14 cellular contexts compared by ENCODE assay signal in genomic region chr12:104490850-104491249, GRCh38. TPM values are rescaled to one million over a fixed set of nuclear protein-coding genes. Genes with fewer than 3 reads are reported as not detected.
DNase-seq lines count a peak whose midpoint lies in the region; ATAC-seq, FAIRE-seq and TF ChIP-seq lines count a peak whose summit lies in the region.
"Had no signal": no experiment of that assay in that cellular context is flagged by ENCODE, and none has a peak within 500 bp of the region (broad histone marks: within the 10 kb centered on the region; RNA-seq: fewer than 3 reads in every experiment).

No MANE protein-coding gene starts in this region.

- WGBS in K562 (ENCODE audit: insufficient coverage, low coverage, missing lambda C conversion rate): 34% methylated on average over 3 of the region's 3 CpGs

- peaks cover 9% of the 10 kb centered on the region for H3K4me1 Mint-ChIP-seq in Calu3 (ENCODE audit: low read depth, unreplicated experiment)

- H3K79me2 ChIP-seq in K562 (ENCODE audit: control insufficient read depth, insufficient read depth, low read length): peaks cover 84% of the 10 kb centered on the region

- no peak overlapping the region for H2AFZ ChIP-seq in K562 (ENCODE audit: low read depth, low read length)

- H3K36me3 Mint-ChIP-seq in Calu3 (ENCODE audit: insufficient read depth, unreplicated experiment): no peaks in the 10 kb centered on the region

- BruUV-seq in K562 (replicated peaks; lab: Mats Ljungman, UMichigan) (no TSS peak), Calu3 (replicated peaks; lab: Mats Ljungman, UMichigan) (no TSS peak)

- peaks cover 28 to 65% of the 10 kb centered on the region in 2 experiments for H3K4me1 ChIP-seq in K562 (replicated peaks in 1 of 2; ENCODE audit: control insufficient read depth in 2 of 2, insufficient read depth in 2 of 2, low read length in 2 of 2)
- H3K4me1 ChIP-seq: Caco-2, right lobe of liver had no signal

- no peak for TF ChIP-seq CTCF in K562 (IDR thresholded peaks at IDR 0.05 in 2 of 3, conservative IDR thresholded peaks at IDR 0.05 in 1 of 3; ENCODE audit: insufficient read depth in 2 of 3, low read depth in 1 of 3, low read length in 3 of 3)
- no peak for TF ChIP-seq CTCF in Calu3 (IDR thresholded peaks at IDR 0.05; ENCODE audit: unreplicated experiment)

- no peak for TF ChIP-seq POLR2A in K562 (conservative IDR thresholded peaks at IDR 0.05)

- no peak for TF ChIP-seq EP300 in K562 (IDR thresholded peaks at IDR 0.05; ENCODE audit: low read length)

- H4K20me1 ChIP-seq in K562 (replicated peaks; ENCODE audit: control insufficient read depth, insufficient read depth, low read length): peaks cover under 1% of the 10 kb centered on the region; the same call in 1 of the 2 replicates

- no peak overlapping the region for H3K27ac ChIP-seq in K562 (ENCODE audit: extremely low read depth, low read depth, low read length)
- H3K27ac ChIP-seq: adrenal gland, right lobe of liver, SK-N-MC had no signal

- peaks cover 40% of the 10 kb centered on the region for H3K27me3 Mint-ChIP-seq in Calu3 (ENCODE audit: unreplicated experiment)

- DNase-seq in COR-L47 (lab: John Stamatoyannopoulos, UW) (peak; percentile 16), NCI-H345 treated with DMSO at 0.1 percent for 48 hours (lab: John Stamatoyannopoulos, UW; ENCODE audit: unreplicated experiment) (peak; percentile 60), K562 (ENCODE audit: extremely low read depth in 1 of 4, low spot score in 3 of 4) (no peak), T1000 (lab: John Stamatoyannopoulos, UW) (no peak), Calu3 (no peak)
- DNase-seq: activated CD4-positive, alpha-beta T cell treated with anti-CD3 and anti-CD28 coated beads for 1 hour; adrenal gland; Caco-2; Karpas-422; NCI-H82; right lobe of liver had no signal

- FAIRE-seq in K562 (lab: Jason Lieb, UNC): no peak

- H3K9ac ChIP-seq in K562 (ENCODE audit: insufficient read depth in 1 of 2, low read depth in 2 of 2, low read length in 2 of 2): no peak overlapping the region; a peak in 1 of 4 replicates

- in situ Hi-C loops in K562 (cut with MboI): no loop called here

- intact Hi-C loops in K562 (cut with micrococcal nuclease): no loop called here
- intact Hi-C loops in Calu3 (cut with micrococcal nuclease; ENCODE audit: unreplicated experiment): no loop called here

- POLR2A ChIA-PET in K562 (lab: Yijun Ruan, JAX): interaction anchor here (0.9 kb wide), 1 partner anchor 19 kb away, joined by 3 read pairs; no protein-coding TSS in a partner anchor

- no peak overlapping the region for H3K4me3 ChIP-seq in K562
- H3K4me3 ChIP-seq: adrenal gland, right lobe of liver, SK-N-MC had no signal

- no peaks in the 10 kb centered on the region for H3K9me3 Mint-ChIP-seq in Calu3 (ENCODE audit: low read depth, unreplicated experiment)

- peaks cover 15% of the 10 kb centered on the region for H3K36me3 ChIP-seq in K562 (ENCODE audit: control insufficient read depth, insufficient read depth, low read length)
- H3K36me3 ChIP-seq: adrenal gland, right lobe of liver had no signal

- CTCF ChIA-PET in K562 (lab: Yijun Ruan, JAX; ENCODE audit: low intra/inter-chr PET ratio) (no interaction called here), Calu3 (lab: Charles Lee) (no interaction called here)

- no peaks in the 10 kb centered on the region for H3K9me1 ChIP-seq in K562 (ENCODE audit: control insufficient read depth, insufficient read depth, low read length)

- TF ChIP-seq RAD21 in K562 (CRISPR knock-in tag; conservative IDR thresholded peaks at IDR 0.05 in 1 of 2, IDR thresholded peaks at IDR 0.05 in 1 of 2): no peak

- ATAC-seq in HG03097 (IDR thresholded peaks at IDR 0.05; ENCODE audit: low FRiP score, unreplicated experiment) (peak; percentile 49), K562 (no peak), HG03432 (IDR thresholded peaks at IDR 0.05; ENCODE audit: unreplicated experiment) (no peak)

- no peak overlapping the region for H3K4me3 Mint-ChIP-seq in Calu3 (ENCODE audit: low read depth, unreplicated experiment)

- H3K27ac Mint-ChIP-seq in Calu3 (ENCODE audit: unreplicated experiment): no peak overlapping the region

- no peaks in the 10 kb centered on the region for H3K27me3 ChIP-seq in K562 (ENCODE audit: control insufficient read depth in 2 of 2, insufficient read depth in 2 of 2, low read length in 2 of 2)
- H3K27me3 ChIP-seq: adrenal gland, right lobe of liver had no signal

- H3K9me3 ChIP-seq in K562 (replicated peaks; ENCODE audit: control insufficient read depth, insufficient read depth, low read depth, low read length): no peaks in the 10 kb centered on the region
- H3K9me3 ChIP-seq: adrenal gland, Caco-2, right lobe of liver had no signal

- no peak overlapping the region for H3K4me2 ChIP-seq in K562 (ENCODE audit: insufficient read depth, low read length)

TF ChIP-seq in K562, 482 proteins besides CTCF, POLR2A, EP300 and RAD21:
- no peak for TF ChIP-seq JUND (IDR thresholded peaks at IDR 0.05; ENCODE audit: borderline replicate concordance, low read depth, low read length)
- no peak for TF ChIP-seq JUND (tag; IDR thresholded peaks at IDR 0.05; ENCODE audit: borderline replicate concordance, low read depth, low read length)
- peak; percentile 26 for TF ChIP-seq MEIS2 (IDR thresholded peaks at IDR 0.05; ENCODE audit: partially characterized antibody)
- no peak for TF ChIP-seq MEF2A (IDR thresholded peaks at IDR 0.05; ENCODE audit: control insufficient read depth, low read depth, low read length)
- no peak for TF ChIP-seq ZNF778 (CRISPR knock-in tag; IDR thresholded peaks at IDR 0.05)
- no peak for TF ChIP-seq BMI1 (IDR thresholded peaks at IDR 0.05; ENCODE audit: low read length)

RNA-seq across cellular contexts. Expression of gene CHST11, which starts 34.1 kb away (rescaled TPM):
- 38.5 and 49.7 TPM in 2 replicates for total RNA-seq in K562 (2011; cell fraction: chromatin; rRNA removed; ENCODE audit: low replicate concordance)
- 28.7 and 33.4 TPM in 2 replicates for total RNA-seq in K562 (2011; cell fraction: nucleolus; rRNA removed)
- total RNA-seq in K562 (2011; cell fraction: nucleoplasm; rRNA removed): 34.9 and 47.6 TPM in 2 replicates
- total RNA-seq in K562 (2014; rRNA removed): 34.3 and 37.2 TPM in 2 replicates
- 12.7 and 12.9 TPM in 2 replicates for total RNA-seq in K562 (2014; rRNA removed; fragmentation: Illumina TruSeq; extraction: Trizol)
- 15.5 and 15.6 TPM in 2 replicates for total RNA-seq in K562 (2015; rRNA removed; fragmentation: Illumina TruSeq; extraction: Trizol)
- 38.7 and 39.0 TPM in 2 replicates for total RNA-seq in K562 (2021)
- 15.0 and 18.9 TPM in 2 replicates for polyA plus RNA-seq in K562 (2011; rRNA removed)
- 32.2 and 49.4 TPM in 2 replicates for polyA plus RNA-seq in K562 (2011; cell fraction: cytosol; rRNA removed)
- 13.4 and 22.2 TPM in 2 replicates for polyA plus RNA-seq in K562 (2011; cell fraction: nucleus; rRNA removed)
- 17.7 and 39.4 TPM in 2 replicates for polyA plus RNA-seq in K562 (2012)
- polyA plus RNA-seq in K562 (2014; fragmentation: Illumina TruSeq; extraction: Trizol): 16.4 and 18.9 TPM in 2 replicates
- polyA plus RNA-seq in K562 (2014; fragmentation: Nextera tagmentation; extraction: Ambion mirVana): 1 to 10 TPM; 2.3 to 2.9 TPM
- 13.2 and 15.2 TPM in 2 replicates for polyA plus RNA-seq in K562 (2014; rRNA removed)
- 17.8 and 21.7 TPM in 2 replicates for polyA minus RNA-seq in K562 (2011; rRNA and poly(A)+ RNA removed)
- polyA minus RNA-seq in K562 (2011; cell fraction: cytosol; rRNA and poly(A)+ RNA removed): 15.0 and 18.8 TPM in 2 replicates
- 16.9 and 17.0 TPM in 2 replicates for polyA minus RNA-seq in K562 (2011; cell fraction: nucleus; rRNA and poly(A)+ RNA removed)
- total RNA-seq in Calu3 (2022): 1.1 and 1.4 TPM in 2 replicates

Comparison
In these comparisons a context has a peak if more than half of its experiments do, and no peak if none do; other contexts are left out.
1. DNase-seq: peak in COR-L47 (single experiment) and NCI-H345 treated with DMSO at 0.1 percent for 48 hours (single experiment); none in K562 (0 of 4), T1000 (single experiment) and Calu3 (single experiment).